In genomic region chr4:78058591-78059523, GRCh38 we compare ENCODE assay signal across 9 cellular contexts. TPM values are rescaled to one million over a fixed set of nuclear protein-coding genes. Genes with fewer than 3 reads are reported as not detected.
DNase-seq lines count a peak whose midpoint lies in the region; ATAC-seq and TF ChIP-seq lines count a peak whose summit lies in the region.
"Had no signal": no experiment of that assay in that cellular context is flagged by ENCODE, and none has a peak within 500 bp of the region (broad histone marks: within the 10 kb centered on the region; RNA-seq: fewer than 3 reads in every experiment).

No MANE protein-coding gene starts in this region.

- peak overlapping the region; percentile 53 for H3K9ac ChIP-seq in parathyroid adenoma

- ATAC-seq in heart left ventricle (peak in 2 of 4 donors; percentile 20 to 45), HG03039 (IDR thresholded peaks at IDR 0.05; ENCODE audit: unreplicated experiment) (no peak)

- peaks cover 23% of the 10 kb centered on the region for H3K4me1 Mint-ChIP-seq in activated naive CD8-positive, alpha-beta T cell (ENCODE audit: low read depth)

- no peak overlapping the region for H3K27ac Mint-ChIP-seq in activated naive CD8-positive, alpha-beta T cell

- peak overlapping the region; percentile 98 for H3K4me2 ChIP-seq in parathyroid adenoma (ENCODE audit: low read length)

- H3K4me3 ChIP-seq in heart left ventricle (peak overlapping the region; percentile 49 to 82 (median 67)), parathyroid adenoma (ENCODE audit: low read depth, low read length) (peak overlapping the region; percentile 80)

- H3K79me2 ChIP-seq in parathyroid adenoma: no peaks in the 10 kb centered on the region

- H3K4me1 ChIP-seq in heart left ventricle (peaks cover 0 to 29% (median 3%) of the 10 kb centered on the region in 12 donors), parathyroid adenoma (no peaks in the 10 kb centered on the region)

- DNase-seq in NCI-H2196 (lab: John Stamatoyannopoulos, UW; ENCODE audit: unreplicated experiment) (peak; percentile 5), NCI-H2196 treated with DMSO at 0.1 percent for 48 hours (lab: John Stamatoyannopoulos, UW; ENCODE audit: unreplicated experiment) (no peak), NCI-H1417 treated with DMSO at 0.1 percent for 48 hours (lab: John Stamatoyannopoulos, UW) (peak; percentile 9), heart left ventricle (peak; percentile 32 to 65 (median 40)), foreskin melanocyte (no peak)
- DNase-seq: DND-41 had no signal

- H3K9me3 Mint-ChIP-seq in activated naive CD8-positive, alpha-beta T cell (ENCODE audit: low read depth): no peaks in the 10 kb centered on the region

- peak overlapping the region; percentile 88 for H3K4me3 Mint-ChIP-seq in activated naive CD8-positive, alpha-beta T cell

- no peak for TF ChIP-seq POLR2A in heart left ventricle (IDR thresholded peaks at IDR 0.05)

- H3K36me3 ChIP-seq in heart left ventricle: no peaks in the 10 kb centered on the region
- no peaks in the 10 kb centered on the region for H3K36me3 ChIP-seq in parathyroid adenoma (ENCODE audit: control insufficient read depth, insufficient read depth, low read length)

- H3K27ac ChIP-seq in heart left ventricle: peak overlapping the region in 10 of 12 donors; percentile 5 to 90 (median 62)
- H3K27ac ChIP-seq in parathyroid adenoma: peak overlapping the region; percentile 56

- intact Hi-C loops in heart left ventricle (cut with DNase I): loop anchor here in 7 of 10 donors (2.0 to 10.0 kb wide), 7 partner anchors 43 to 716 kb away; partner anchors contain the start of gene BMP2K (in 1 of the 7)

- peak overlapping the region; percentile 81 for H2AFZ ChIP-seq in parathyroid adenoma

- H3K9me3 ChIP-seq in heart left ventricle (no peaks in the 10 kb centered on the region), parathyroid adenoma (ENCODE audit: control insufficient read depth, low read length) (no peaks in the 10 kb centered on the region)

- WGBS in heart left ventricle, 4 donors: 1% methylated on average over 38 to 54 of the region's 54 CpGs

- H3K27me3 Mint-ChIP-seq in activated naive CD8-positive, alpha-beta T cell: peaks cover 32% of the 10 kb centered on the region

- no peak for TF ChIP-seq CTCF in heart left ventricle (IDR thresholded peaks at IDR 0.05)
- TF ChIP-seq CTCF in parathyroid adenoma (IDR thresholded peaks at IDR 0.05): no peak

- H3K27me3 ChIP-seq in heart left ventricle (peaks cover 0 to 53% (median 0%) of the 10 kb centered on the region in 9 donors), parathyroid adenoma (ENCODE audit: control insufficient read depth, insufficient read depth, low read length) (no peaks in the 10 kb centered on the region)

- H3K36me3 Mint-ChIP-seq in activated naive CD8-positive, alpha-beta T cell: no peaks in the 10 kb centered on the region

RNA-seq across cellular contexts. Expression of gene FRAS1, which starts 1.7 kb away (rescaled TPM):
- total RNA-seq in heart left ventricle: 10 to 100 TPM in 1 of 9 donors, 1 to 10 TPM in 7, under 1 TPM in 1; 0.84 to 13.4 (median 4.8) TPM
- 1 to 10 TPM in 1 of 2 donors, under 1 TPM in 1; 0.57 to 1.4 TPM for polyA plus RNA-seq in heart left ventricle

Comparison
In these comparisons a context has a peak if more than half of its experiments do, and no peak if none do; other contexts are left out.
1. DNase-seq: peak in NCI-H2196 (single experiment), NCI-H1417 treated with DMSO at 0.1 percent for 48 hours (single experiment) and heart left ventricle (5 of 5); none in NCI-H2196 treated with DMSO at 0.1 percent for 48 hours (single experiment) and foreskin melanocyte (single experiment).